Comparison of ENCODE assay signal across 8 cellular contexts in genomic region chr1:62688687-62689085, GRCh38. TPM values are rescaled to one million over a fixed set of nuclear protein-coding genes. Genes with fewer than 3 reads are reported as not detected.
DNase-seq lines count a peak whose midpoint lies in the region; ATAC-seq, FAIRE-seq and TF ChIP-seq lines count a peak whose summit lies in the region.

No MANE protein-coding gene starts in this region.

- no peak for FAIRE-seq in H54 (lab: Jason Lieb, UNC)

- no peaks in the 10 kb centered on the region for H3K27me3 ChIP-seq in stomach smooth muscle (ENCODE audit: control insufficient read depth in 1 of 2, insufficient read depth in 2 of 2, low read length in 2 of 2)

- intact Hi-C loops in activated T-helper 1 cell treated with anti-CD3 and anti-CD28 coated beads, Interleukin-12 subunit alpha, Interleukin-12 subunit beta, Interleukin-2, Interleukin-4 antibody, amounts not matched to agents 30 ng/mL and 10 ng/mL and 1 ng/mL, durations not matched to agents 14 hours and 24 hours and 36 hours (cut with micrococcal nuclease): loop anchor here (1.0 kb wide), 2 partner anchors 96 to 252 kb away; partner anchors contain the start of gene ATG4C

- DNase-seq in NCI-H510A treated with DMSO at 0.1 percent for 48 hours (lab: John Stamatoyannopoulos, UW): peak; percentile 78
- no peak for DNase-seq in NCI-H510A (lab: John Stamatoyannopoulos, UW)
- no peak for DNase-seq in activated T-helper 1 cell treated with anti-CD3 and anti-CD28 coated beads, Interleukin-12 subunit alpha, Interleukin-12 subunit beta, Interleukin-2, Interleukin-4 antibody, amounts not matched to agents 30 ng/mL and 10 ng/mL and 1 ng/mL, durations not matched to agents 14 hours and 24 hours and 36 hours (ENCODE audit: low spot score)
- peak; percentile 36 for DNase-seq in inferior parietal cortex (ENCODE audit: extremely low spot score)
- DNase-seq in H54 (ENCODE audit: insufficient read length, low spot score): no peak
- no peak for DNase-seq in ecto neural progenitor cell (ENCODE audit: low spot score)

- H3K27ac Mint-ChIP-seq in activated T-helper 1 cell treated with anti-CD3 and anti-CD28 coated beads, Interleukin-12 subunit alpha, Interleukin-12 subunit beta, Interleukin-2, Interleukin-4 antibody, amounts not matched to agents 30 ng/mL and 10 ng/mL and 1 ng/mL, durations not matched to agents 14 hours and 24 hours and 36 hours: peak overlapping the region; percentile 55

- no peaks in the 10 kb centered on the region for H3K9me3 ChIP-seq in stomach smooth muscle (ENCODE audit: control insufficient read depth in 2 of 2, low read length in 2 of 2)

- no peaks in the 10 kb centered on the region for H3K36me3 Mint-ChIP-seq in activated T-helper 1 cell treated with anti-CD3 and anti-CD28 coated beads, Interleukin-12 subunit alpha, Interleukin-12 subunit beta, Interleukin-2, Interleukin-4 antibody, amounts not matched to agents 30 ng/mL and 10 ng/mL and 1 ng/mL, durations not matched to agents 14 hours and 24 hours and 36 hours (ENCODE audit: low read depth)

- ATAC-seq in HG03280 (IDR thresholded peaks at IDR 0.05; ENCODE audit: unreplicated experiment): peak; percentile 1

- no peaks in the 10 kb centered on the region for H3K9me3 Mint-ChIP-seq in activated T-helper 1 cell treated with anti-CD3 and anti-CD28 coated beads, Interleukin-12 subunit alpha, Interleukin-12 subunit beta, Interleukin-2, Interleukin-4 antibody, amounts not matched to agents 30 ng/mL and 10 ng/mL and 1 ng/mL, durations not matched to agents 14 hours and 24 hours and 36 hours

- TF ChIP-seq POLR2A in H54 (IDR thresholded peaks at IDR 0.05; ENCODE audit: low read depth, low read length): no peak

- H3K4me3 ChIP-seq in stomach smooth muscle (ENCODE audit: low read length in 2 of 2): peak overlapping the region; percentile 84 to 89

- peaks cover 28% of the 10 kb centered on the region for H3K4me1 ChIP-seq in stomach smooth muscle (ENCODE audit: control insufficient read depth, insufficient read depth, low read length)

- H3K27ac ChIP-seq in stomach smooth muscle (ENCODE audit: low read length): peak overlapping the region; percentile 24

- no peaks in the 10 kb centered on the region for H3K36me3 ChIP-seq in stomach smooth muscle (ENCODE audit: control insufficient read depth in 2 of 2, insufficient read depth in 2 of 2, low read length in 2 of 2)

- peaks cover 18% of the 10 kb centered on the region for H3K4me1 Mint-ChIP-seq in activated T-helper 1 cell treated with anti-CD3 and anti-CD28 coated beads, Interleukin-12 subunit alpha, Interleukin-12 subunit beta, Interleukin-2, Interleukin-4 antibody, amounts not matched to agents 30 ng/mL and 10 ng/mL and 1 ng/mL, durations not matched to agents 14 hours and 24 hours and 36 hours (ENCODE audit: low read depth)

- H3K4me3 Mint-ChIP-seq in activated T-helper 1 cell treated with anti-CD3 and anti-CD28 coated beads, Interleukin-12 subunit alpha, Interleukin-12 subunit beta, Interleukin-2, Interleukin-4 antibody, amounts not matched to agents 30 ng/mL and 10 ng/mL and 1 ng/mL, durations not matched to agents 14 hours and 24 hours and 36 hours: peak overlapping the region; percentile 87

- peaks cover 8% of the 10 kb centered on the region for H3K27me3 Mint-ChIP-seq in activated T-helper 1 cell treated with anti-CD3 and anti-CD28 coated beads, Interleukin-12 subunit alpha, Interleukin-12 subunit beta, Interleukin-2, Interleukin-4 antibody, amounts not matched to agents 30 ng/mL and 10 ng/mL and 1 ng/mL, durations not matched to agents 14 hours and 24 hours and 36 hours (ENCODE audit: insufficient read depth)

- peak overlapping the region; percentile 58 for H3K9ac ChIP-seq in stomach smooth muscle (ENCODE audit: low read length in 2 of 2)

RNA-seq across cellular contexts. Expression of gene DOCK7, which starts 0.5 kb away (rescaled TPM):
- total RNA-seq in activated T-helper 1 cell treated with anti-CD3 and anti-CD28 coated beads, Interleukin-12 subunit alpha, Interleukin-12 subunit beta, Interleukin-2, Interleukin-4 antibody, amounts not matched to agents 30 ng/mL and 10 ng/mL and 1 ng/mL, durations not matched to agents 14 hours and 24 hours and 36 hours: 13.4 and 13.6 TPM in 2 replicates

Comparison
In these comparisons a context has a peak if more than half of its experiments do, and no peak if none do; other contexts are left out.
1. DNase-seq: peak in NCI-H510A treated with DMSO at 0.1 percent for 48 hours (single experiment) and inferior parietal cortex (single experiment); none in NCI-H510A (single experiment), activated T-helper 1 cell treated with anti-CD3 and anti-CD28 coated beads, Interleukin-12 subunit alpha, Interleukin-12 subunit beta, Interleukin-2, Interleukin-4 antibody, amounts not matched to agents 30 ng/mL and 10 ng/mL and 1 ng/mL, durations not matched to agents 14 hours and 24 hours and 36 hours (single experiment), H54 (single experiment) and ecto neural progenitor cell (single experiment).